Comparison of ENCODE assay signal across 26 cellular contexts in genomic region chr13:20331949-20332348, GRCh38.
"Had no signal": no experiment of that assay in that cellular context is flagged by ENCODE, and none has a peak within 500 bp of the region (broad histone marks: within the 10 kb centered on the region; RNA-seq: fewer than 3 reads in every experiment).

No MANE protein-coding gene starts in this region.

- H3K27me3 ChIP-seq: breast epithelium, pancreas, sigmoid colon, stomach, suprapubic skin, tibial artery had no signal

- ATAC-seq: activated CD4-positive, alpha-beta T cell treated with anti-CD3 and anti-CD28 coated beads for 36 hours; activated CD8-positive, alpha-beta memory T cell treated with anti-CD3 and anti-CD28 coated beads, Interleukin-2, amount 10 ng/mL, durations not matched to agents 7 days and 5 days; activated CD8-positive, alpha-beta T cell treated with anti-CD3 and anti-CD28 coated beads, Interleukin-2, amount 10 ng/mL, durations not matched to agents 7 days and 5 days; activated naive CD4-positive, alpha-beta T cell treated with anti-CD3 and anti-CD28 coated beads, Interleukin-2, amount 50 U/mL, for 72 hours; left cardiac atrium; naive thymus-derived CD4-positive, alpha-beta T cell; stimulated activated naive B cell treated with anti-CD40 and anti-IgM and Interleukin-4, amounts not matched to agents 10 μg/mL and 1 μg/mL and 100 μg/mL, for 72 hours had no signal

- H3K36me3 ChIP-seq: breast epithelium, gastroesophageal sphincter, pancreas, prostate gland, sigmoid colon, stomach, suprapubic skin, tibial artery had no signal

- H3K4me2 ChIP-seq: smooth muscle cell had no signal

- H3K27ac ChIP-seq: gastroesophageal sphincter, pancreas, prostate gland, sigmoid colon, stomach, suprapubic skin, tibial artery had no signal

- H3K4me3 ChIP-seq: breast epithelium, gastroesophageal sphincter, pancreas, prostate gland, sigmoid colon, smooth muscle cell, stomach, suprapubic skin, tibial artery had no signal

- H3K4me1 ChIP-seq: breast epithelium, gastroesophageal sphincter, pancreas, prostate gland, sigmoid colon, stomach, tibial artery had no signal

- DNase-seq: activated CD4-positive, alpha-beta T cell treated with anti-CD3 and anti-CD28 coated beads for 36 hours; activated CD4-positive, CD25-positive, alpha-beta regulatory T cell; activated CD8-positive, alpha-beta memory T cell treated with anti-CD3 and anti-CD28 coated beads, Interleukin-2, amount 10 ng/mL, durations not matched to agents 7 days and 5 days; activated CD8-positive, alpha-beta T cell treated with anti-CD3 and anti-CD28 coated beads, Interleukin-2, amount 10 ng/mL, durations not matched to agents 7 days and 5 days; activated naive CD4-positive, alpha-beta T cell; activated T-cell treated with anti-CD3 and anti-CD28 coated beads, Interleukin-2, amount 50 U/mL, for 48 hours; effector memory CD4-positive, alpha-beta T cell; erythroblast; hippocampal formation; left cardiac atrium; naive thymus-derived CD4-positive, alpha-beta T cell; pancreas; retina; sigmoid colon; stimulated activated CD4-positive, alpha-beta T cell treated with anti-CD3 and anti-CD28 coated beads, Interleukin-1b, Interleukin-23, amount 100 ng/mL, for 48 hours; stimulated activated CD4-positive, alpha-beta T cell treated with anti-CD3 and anti-CD28 coated beads, Interleukin-4, amount 100 ng/mL, for 4 hours; stimulated activated CD8-positive, alpha-beta memory T cell treated with anti-CD3 and anti-CD28 coated beads, Interleukin-4, amount 100 ng/mL, for 48 hours; stimulated activated naive B cell treated with anti-CD40 and anti-IgM and Interleukin-4, amounts not matched to agents 10 μg/mL and 1 μg/mL and 100 μg/mL, for 72 hours; stomach had no signal

- H3K9me3 ChIP-seq: pancreas, prostate gland, sigmoid colon, suprapubic skin, tibial artery had no signal
